25 cellular contexts compared by ENCODE assay signal in genomic region chr1:20179369-20180172, GRCh38. TPM values are rescaled to one million over a fixed set of nuclear protein-coding genes. Genes with fewer than 3 reads are reported as not detected.
"Had no signal": no experiment of that assay in that cellular context is flagged by ENCODE, and none has a peak within 500 bp of the region (broad histone marks: within the 10 kb centered on the region; RNA-seq: fewer than 3 reads in every experiment).

No MANE protein-coding gene starts in this region.

- H3K36me3 Mint-ChIP-seq: activated CD4-positive, alpha-beta memory T cell treated with anti-CD3 and anti-CD28 coated beads for 36 hours; activated naive CD8-positive, alpha-beta T cell treated with anti-CD3 and anti-CD28 coated beads, Interleukin-2, amount 10 ng/mL, durations not matched to agents 7 days and 5 days; mesothelial cell of epicardium; neural progenitor cell had no signal

- H3K4me3 ChIP-seq: dorsolateral prefrontal cortex, heart left ventricle, neural progenitor cell, ovary, spleen, thyroid gland, uterus had no signal

- ATAC-seq: heart left ventricle, left lobe of liver had no signal

- H3K27ac ChIP-seq: epithelial cell of prostate, neural progenitor cell, ovary, spleen, thyroid gland, uterus had no signal

- H3K4me3 Mint-ChIP-seq: activated CD4-positive, alpha-beta memory T cell treated with anti-CD3 and anti-CD28 coated beads for 36 hours; activated naive CD8-positive, alpha-beta T cell treated with anti-CD3 and anti-CD28 coated beads, Interleukin-2, amount 10 ng/mL, durations not matched to agents 7 days and 5 days; mesothelial cell of epicardium; neural progenitor cell; T-helper 2 cell treated with Interferon-gamma antibody and Interleukin-4, amounts not matched to agents 5 μg/mL and 100 μg/mL, for 36 hours had no signal

- H3K27ac Mint-ChIP-seq: activated CD4-positive, alpha-beta memory T cell treated with anti-CD3 and anti-CD28 coated beads for 36 hours; activated naive CD8-positive, alpha-beta T cell treated with anti-CD3 and anti-CD28 coated beads, Interleukin-2, amount 10 ng/mL, durations not matched to agents 7 days and 5 days; mesothelial cell of epicardium; neural progenitor cell; T-helper 2 cell treated with Interferon-gamma antibody and Interleukin-4, amounts not matched to agents 5 μg/mL and 100 μg/mL, for 36 hours had no signal

- H3K9ac ChIP-seq: neural progenitor cell had no signal

- H3K27me3 ChIP-seq: ovary, thyroid gland, uterus had no signal

- H3K9me3 ChIP-seq: heart left ventricle, ovary, thyroid gland, uterus had no signal

- H3K36me3 ChIP-seq: heart left ventricle, neural progenitor cell, ovary, spleen, thyroid gland, uterus had no signal

- H3K4me1 ChIP-seq: heart left ventricle, neural progenitor cell, thyroid gland, uterus had no signal

- DNase-seq: activated CD4-positive, alpha-beta memory T cell treated with anti-CD3 and anti-CD28 coated beads for 36 hours; activated naive CD4-positive, alpha-beta T cell; activated naive CD8-positive, alpha-beta T cell treated with anti-CD3 and anti-CD28 coated beads, Interleukin-2, amount 10 ng/mL, durations not matched to agents 7 days and 5 days; activated T-cell treated with anti-CD3 and anti-CD28 coated beads for 4 hours; dorsolateral prefrontal cortex; foreskin melanocyte; ovary; spleen; stimulated activated CD4-positive, alpha-beta T cell treated with anti-CD3 and anti-CD28 coated beads, Interleukin-1b, Interleukin-23, amount 100 ng/mL, for 48 hours; stimulated activated CD8-positive, alpha-beta memory T cell treated with anti-CD3 and anti-CD28 coated beads, Interleukin-4, amount 100 ng/mL, for 48 hours; stimulated activated naive CD4-positive, alpha-beta T cell; thyroid gland; uterus had no signal

- H3K9me3 Mint-ChIP-seq: neural progenitor cell had no signal

RNA-seq across cellular contexts. Expression of gene UBXN10, which starts 6.3 kb away (rescaled TPM):
- total RNA-seq: lung microvascular endothelial cell had no signal

RNA-seq across cellular contexts. Expression of gene PLA2G2C, which starts 6.7 kb away (rescaled TPM):
- total RNA-seq: activated naive CD8-positive, alpha-beta T cell treated with anti-CD3 and anti-CD28 coated beads, Interleukin-2, amount 10 ng/mL, durations not matched to agents 7 days and 5 days; cardiac septum; left lobe of liver; lung microvascular endothelial cell; myocyte; ovary; renal cortical epithelial cell; subcutaneous adipose tissue; thyroid gland; uterus had no signal

RNA-seq across cellular contexts. Expression of gene PLA2G2F, which starts 40.4 kb away (rescaled TPM):
- total RNA-seq: activated CD4-positive, alpha-beta memory T cell treated with anti-CD3 and anti-CD28 coated beads for 36 hours; activated naive CD8-positive, alpha-beta T cell treated with anti-CD3 and anti-CD28 coated beads, Interleukin-2, amount 10 ng/mL, durations not matched to agents 7 days and 5 days; cardiac septum; heart left ventricle; kidney; left lobe of liver; lung microvascular endothelial cell; mesothelial cell of epicardium; myocyte; renal cortical epithelial cell; spleen; subcutaneous adipose tissue; thyroid gland had no signal
